ENCODE assay signal across 8 cellular contexts in the genomic region with DNA sequence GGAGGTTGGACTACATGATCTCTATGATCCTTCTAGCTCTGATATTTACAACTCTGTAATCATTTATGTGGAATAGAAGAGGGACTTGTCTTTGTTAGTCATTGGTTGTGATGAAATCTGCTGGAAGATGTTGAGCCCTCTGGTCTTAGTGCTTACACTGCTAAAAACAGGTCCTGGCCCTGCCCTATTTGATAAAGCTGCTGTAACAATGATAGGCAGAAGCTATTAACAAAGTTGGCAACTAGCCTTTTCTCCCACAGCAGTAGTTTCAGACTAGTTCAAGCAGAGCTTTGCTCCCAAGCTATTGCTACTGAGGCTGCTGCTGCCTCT.
A peak's percentile ranks its signal among the peaks of the same experiment; 100 is the strongest.
DNase-seq lines count a peak whose midpoint lies in the region; ATAC-seq lines count a peak whose summit lies in the region.

No MANE protein-coding gene starts in this region.

- H3K27me3 ChIP-seq in ectodermal cell (ENCODE audit: control insufficient read depth, insufficient read depth, low read length, poor library complexity, severe bottlenecking) = no peaks in the 10 kb centered on the region
- no peaks in the 10 kb centered on the region for H3K27me3 ChIP-seq in muscle layer of colon (ENCODE audit: control insufficient read depth in 1 of 2, insufficient read depth in 2 of 2, low read length in 2 of 2)

- no peak overlapping the region for H3K9ac ChIP-seq in muscle layer of colon (ENCODE audit: low read length)

- H3K4me3 ChIP-seq in ectodermal cell (ENCODE audit: insufficient read depth, low read depth, low read length) (no peak overlapping the region), muscle layer of colon (ENCODE audit: low read depth in 1 of 2, low read length in 2 of 2) (peak overlapping the region in 1 of 2 donors; percentile 5)

- H3K4me1 ChIP-seq in ectodermal cell (ENCODE audit: control insufficient read depth, insufficient read depth, low read length) (peaks cover 31% of the 10 kb centered on the region), muscle layer of colon (ENCODE audit: insufficient read depth, low read length) (peaks cover 39% of the 10 kb centered on the region)

- DNase-seq in EL (peak; percentile 27), NCI-H1105 (lab: John Stamatoyannopoulos, UW) (peak; percentile 93), NCI-H345 (lab: John Stamatoyannopoulos, UW) (no peak), NCI-H524 (lab: John Stamatoyannopoulos, UW) (no peak)

- ATAC-seq in GM19395 (IDR thresholded peaks at IDR 0.05; ENCODE audit: unreplicated experiment) (no peak), GM18867 (IDR thresholded peaks at IDR 0.05; ENCODE audit: unreplicated experiment) (no peak)

- H3K36me3 ChIP-seq in ectodermal cell (ENCODE audit: control insufficient read depth, insufficient read depth, low read length) (no peaks in the 10 kb centered on the region), muscle layer of colon (ENCODE audit: insufficient read depth, low read length) (no peaks in the 10 kb centered on the region)

- H3K9me3 ChIP-seq in ectodermal cell (ENCODE audit: control insufficient read depth, low read length) = peaks cover 3% of the 10 kb centered on the region
- H3K9me3 ChIP-seq in muscle layer of colon (ENCODE audit: low read length) = no peaks in the 10 kb centered on the region

- H3K27ac ChIP-seq in ectodermal cell (ENCODE audit: insufficient read depth, low read depth, low read length, poor library complexity, severe bottlenecking) = peak overlapping the region; percentile 98
- H3K27ac ChIP-seq in muscle layer of colon (ENCODE audit: low read depth, low read length) = peak overlapping the region; percentile 47

Comparison
In these comparisons a context has a peak if more than half of its experiments do, and no peak if none do; other contexts are left out.
1. DNase-seq: peak in EL (single experiment) and NCI-H1105 (single experiment); none in NCI-H345 (single experiment) and NCI-H524 (0 of 2).